Comparison of ENCODE assay signal across 1 cellular context in genomic region chr15:42920281-42921048, GRCh38.
TF ChIP-seq lines count a peak whose summit lies in the region.

TTBK2 (minus strand) TSS chr15:42920778; CDS start chr15:42878617, 42,161 bp downstream.

TF ChIP-seq in HepG2, 621 proteins besides CTCF, POLR2A, EP300 and RAD21 (continued from another document and continues in another):
- TF ChIP-seq ZNF33A (CRISPR knock-in tag; IDR thresholded peaks at IDR 0.05; ENCODE audit: borderline replicate concordance) (no peak), NR2C2 (CRISPR knock-in tag; IDR thresholded peaks at IDR 0.05; ENCODE audit: borderline replicate concordance) (peak; percentile 87), MTF1 (CRISPR knock-in tag; IDR thresholded peaks at IDR 0.05) (no peak), HNRNPK (IDR thresholded peaks at IDR 0.05; ENCODE audit: low read depth, low read length, poor library complexity, severe bottlenecking) (peak; percentile 72), PRDM15 (CRISPR knock-in tag; IDR thresholded peaks at IDR 0.05) (no peak), ZFP36L2 (CRISPR knock-in tag; IDR thresholded peaks at IDR 0.05) (no peak), EHMT2 (IDR thresholded peaks at IDR 0.05; ENCODE audit: borderline replicate concordance, low read depth, low read length) (no peak), ZBTB43 (CRISPR knock-in tag; conservative IDR thresholded peaks at IDR 0.05) (no peak), PREB (CRISPR knock-in tag; IDR thresholded peaks at IDR 0.05) (no peak), ZBTB7A (CRISPR knock-in tag; IDR thresholded peaks at IDR 0.05) (no peak), ZBTB21 (CRISPR knock-in tag; IDR thresholded peaks at IDR 0.05) (no peak), ZNF816 (CRISPR knock-in tag; IDR thresholded peaks at IDR 0.05; ENCODE audit: borderline replicate concordance) (no peak), ZNF44 (CRISPR knock-in tag; IDR thresholded peaks at IDR 0.05) (no peak), U2AF1 (optimal IDR thresholded peaks at IDR 0.05; ENCODE audit: low read depth, low read length) (no peak), ZNF678 (CRISPR knock-in tag; IDR thresholded peaks at IDR 0.05) (no peak), RAD51 (IDR thresholded peaks at IDR 0.05; ENCODE audit: borderline replicate concordance) (no peak), ZNF333 (CRISPR knock-in tag; IDR thresholded peaks at IDR 0.05; ENCODE audit: borderline replicate concordance) (0 out of 2 replicates have a peak, but pooled peaks have one; percentile 75), WIZ (CRISPR knock-in tag; IDR thresholded peaks at IDR 0.05) (no peak), ZNF468 (CRISPR knock-in tag; IDR thresholded peaks at IDR 0.05) (no peak), FOXJ3 (CRISPR knock-in tag; IDR thresholded peaks at IDR 0.05; ENCODE audit: borderline replicate concordance) (no peak), ZSCAN30 (CRISPR knock-in tag; IDR thresholded peaks at IDR 0.05) (no peak), ZBTB37 (CRISPR knock-in tag; IDR thresholded peaks at IDR 0.05) (no peak), CENPT (CRISPR knock-in tag; IDR thresholded peaks at IDR 0.05; ENCODE audit: low read depth) (no peak), TAF15 (IDR thresholded peaks at IDR 0.05; ENCODE audit: low read depth, low read length, poor library complexity, severe bottlenecking) (no peak), FOXM1 (CRISPR knock-in tag; IDR thresholded peaks at IDR 0.05) (no peak), ELF3 (CRISPR knock-in tag; IDR thresholded peaks at IDR 0.05) (0 out of 2 replicates have a peak, but pooled peaks have one; percentile 71), GPBP1L1 (CRISPR knock-in tag; IDR thresholded peaks at IDR 0.05) (no peak), ZNF446 (CRISPR knock-in tag; IDR thresholded peaks at IDR 0.05) (no peak), TSC22D2 (CRISPR knock-in tag; IDR thresholded peaks at IDR 0.05; ENCODE audit: borderline replicate concordance) (no peak), ATF2 (CRISPR knock-in tag; IDR thresholded peaks at IDR 0.05) (no peak), TBP (CRISPR knock-in tag; IDR thresholded peaks at IDR 0.05) (no peak), BRD4 (CRISPR knock-in tag; IDR thresholded peaks at IDR 0.05) (no peak), ZNF235 (CRISPR knock-in tag; IDR thresholded peaks at IDR 0.05; ENCODE audit: borderline replicate concordance) (no peak), DZIP1 (CRISPR knock-in tag; IDR thresholded peaks at IDR 0.05) (no peak), ZNF761 (CRISPR knock-in tag; conservative IDR thresholded peaks at IDR 0.05) (no peak), ZNF878 (CRISPR knock-in tag; IDR thresholded peaks at IDR 0.05) (no peak), SOX6 (IDR thresholded peaks at IDR 0.05) (no peak), SOX6 (CRISPR knock-in tag; IDR thresholded peaks at IDR 0.05) (peak; percentile 37; the same call in 1 of the 2 replicates), E2F1 (CRISPR knock-in tag; IDR thresholded peaks at IDR 0.05) (0 out of 2 replicates have a peak, but pooled peaks have one; percentile 31), HOXA9 (CRISPR knock-in tag; IDR thresholded peaks at IDR 0.05; ENCODE audit: borderline replicate concordance) (no peak), MYPOP (CRISPR knock-in tag; IDR thresholded peaks at IDR 0.05) (peak; percentile 49; the same call in 1 of the 2 replicates), NONO (IDR thresholded peaks at IDR 0.05) (no peak), NONO (CRISPR knock-in tag; conservative IDR thresholded peaks at IDR 0.05) (peak; percentile 91), MEF2D (CRISPR knock-in tag; IDR thresholded peaks at IDR 0.05) (no peak), RFXAP (CRISPR knock-in tag; IDR thresholded peaks at IDR 0.05; ENCODE audit: borderline replicate concordance) (no peak; the same call in 1 of the 2 replicates)
